15 cellular contexts compared by ENCODE assay signal in genomic region chr2:134080759-134081158, GRCh38.
"Had no signal": no experiment of that assay in that cellular context is flagged by ENCODE, and none has a peak within 500 bp of the region (broad histone marks: within the 10 kb centered on the region; RNA-seq: fewer than 3 reads in every experiment).

No MANE protein-coding gene starts in this region.

- DNase-seq: activated CD4-positive, alpha-beta memory T cell treated with anti-CD3 and anti-CD28 coated beads for 36 hours; activated CD4-positive, alpha-beta T cell treated with anti-CD3 and anti-CD28 coated beads for 36 hours; activated CD8-positive, alpha-beta memory T cell treated with anti-CD3 and anti-CD28 coated beads, Interleukin-2, amount 10 ng/mL, durations not matched to agents 7 days and 5 days; activated naive CD4-positive, alpha-beta T cell treated with anti-CD3 and anti-CD28 coated beads, Interleukin-2, amount 10 ng/mL, durations not matched to agents 7 days and 5 days; activated T-cell treated with anti-CD3 and anti-CD28 coated beads, Interleukin-2, amount 50 U/mL, for 1 hour; effector CD8-positive, alpha-beta T cell; esophagus squamous epithelium; foreskin melanocyte; head of caudate nucleus; nephron progenitor cell; spleen; stomach; WERI-Rb-1 had no signal

- H3K9me3 ChIP-seq: esophagus squamous epithelium, stomach had no signal

- H3K27me3 ChIP-seq: stomach had no signal

- H3K4me3 ChIP-seq: esophagus squamous epithelium, spleen, stomach had no signal

- H3K36me3 ChIP-seq: esophagus squamous epithelium, spleen, stomach, WERI-Rb-1 had no signal

- H3K4me1 ChIP-seq: esophagus squamous epithelium had no signal

- ATAC-seq: activated CD4-positive, alpha-beta T cell treated with anti-CD3 and anti-CD28 coated beads for 36 hours; activated CD8-positive, alpha-beta memory T cell treated with anti-CD3 and anti-CD28 coated beads, Interleukin-2, amount 10 ng/mL, durations not matched to agents 7 days and 5 days had no signal

- FAIRE-seq: endothelial cell of umbilical vein, keratinocyte had no signal

- H3K27ac ChIP-seq: esophagus squamous epithelium, spleen, stomach, WERI-Rb-1 had no signal
